Comparison of ENCODE assay signal across 1 cellular context in genomic region chr1:35808376-35809155, GRCh38.
A peak's percentile ranks its signal among the peaks of the same experiment; 100 is the strongest.
TF ChIP-seq lines count a peak whose summit lies in the region.

No MANE protein-coding gene starts in this region.

TF ChIP-seq in HepG2, 621 proteins besides CTCF, POLR2A, EP300 and RAD21 (continued from another document and continues in another):
- TF ChIP-seq ZNF687 (CRISPR knock-in tag; IDR thresholded peaks at IDR 0.05) (peak; percentile 51), ATF6 (CRISPR knock-in tag; conservative IDR thresholded peaks at IDR 0.05) (no peak), PPARG (CRISPR knock-in tag; conservative IDR thresholded peaks at IDR 0.05) (no peak), ZNF496 (CRISPR knock-in tag; IDR thresholded peaks at IDR 0.05; ENCODE audit: insufficient replicate concordance) (no peak), ZNF101 (CRISPR knock-in tag; IDR thresholded peaks at IDR 0.05; ENCODE audit: borderline replicate concordance, low read depth) (no peak), AKAP8 (CRISPR knock-in tag; IDR thresholded peaks at IDR 0.05) (no peak), ZNF17 (CRISPR knock-in tag; IDR thresholded peaks at IDR 0.05) (no peak), ZNF224 (CRISPR knock-in tag; IDR thresholded peaks at IDR 0.05) (no peak), ZNF747 (CRISPR knock-in tag; IDR thresholded peaks at IDR 0.05; ENCODE audit: borderline replicate concordance) (no peak), ZNF333 (CRISPR knock-in tag; IDR thresholded peaks at IDR 0.05; ENCODE audit: borderline replicate concordance) (no peak), ZNF770 (CRISPR knock-in tag; IDR thresholded peaks at IDR 0.05) (peak; percentile 24; the same call in 1 of the 2 replicates), ZEB1 (IDR thresholded peaks at IDR 0.05; ENCODE audit: insufficient replicate concordance, low read depth) (no peak), NCOA5 (CRISPR knock-in tag; IDR thresholded peaks at IDR 0.05) (no peak), ZFY (CRISPR knock-in tag; IDR thresholded peaks at IDR 0.05) (peak; percentile 80), ZNF83 (CRISPR knock-in tag; IDR thresholded peaks at IDR 0.05; ENCODE audit: borderline replicate concordance) (no peak), HDAC2 (CRISPR knock-in tag; IDR thresholded peaks at IDR 0.05) (no peak), RCOR2 (CRISPR knock-in tag; IDR thresholded peaks at IDR 0.05) (no peak), ZBTB20 (CRISPR knock-in tag; IDR thresholded peaks at IDR 0.05; ENCODE audit: borderline replicate concordance, low read depth) (no peak), ZMYM4 (CRISPR knock-in tag; IDR thresholded peaks at IDR 0.05) (no peak), PATZ1 (CRISPR knock-in tag; IDR thresholded peaks at IDR 0.05) (peak; percentile 48; the same call in 1 of the 2 replicates), ZNF746 (CRISPR knock-in tag; IDR thresholded peaks at IDR 0.05) (no peak), SRSF1 (optimal IDR thresholded peaks at IDR 0.05; ENCODE audit: low read depth, low read length) (no peak), ZNF510 (CRISPR knock-in tag; IDR thresholded peaks at IDR 0.05; ENCODE audit: low read depth) (no peak), POGK (CRISPR knock-in tag; conservative IDR thresholded peaks at IDR 0.05) (no peak), UBTF (CRISPR knock-in tag; IDR thresholded peaks at IDR 0.05) (peak; percentile 67), MBD4 (IDR thresholded peaks at IDR 0.05; ENCODE audit: borderline replicate concordance, low read length) (no peak), RNF219 (CRISPR knock-in tag; IDR thresholded peaks at IDR 0.05) (no peak), NFE2L1 (CRISPR knock-in tag; IDR thresholded peaks at IDR 0.05; ENCODE audit: borderline replicate concordance) (no peak), NONO (IDR thresholded peaks at IDR 0.05) (no peak), NONO (CRISPR knock-in tag; conservative IDR thresholded peaks at IDR 0.05) (no peak), ZNF800 (CRISPR knock-in tag; IDR thresholded peaks at IDR 0.05) (no peak), ZNF260 (CRISPR knock-in tag; IDR thresholded peaks at IDR 0.05; ENCODE audit: borderline replicate concordance, low read depth) (no peak), PHF21A (CRISPR knock-in tag; IDR thresholded peaks at IDR 0.05) (no peak), SNRNP70 (IDR thresholded peaks at IDR 0.05; ENCODE audit: low read depth, low read length) (no peak), ZNF558 (CRISPR knock-in tag; IDR thresholded peaks at IDR 0.05; ENCODE audit: borderline replicate concordance) (no peak), ZNF331 (CRISPR knock-in tag; IDR thresholded peaks at IDR 0.05) (no peak), NKX3-1 (CRISPR knock-in tag; IDR thresholded peaks at IDR 0.05) (no peak), POLR2G (IDR thresholded peaks at IDR 0.05; ENCODE audit: low read depth, low read length) (no peak), ZSCAN9 (CRISPR knock-in tag; IDR thresholded peaks at IDR 0.05; ENCODE audit: borderline replicate concordance) (no peak), MAFF (IDR thresholded peaks at IDR 0.05; ENCODE audit: low read depth, low read length) (no peak), MTA3 (CRISPR knock-in tag; IDR thresholded peaks at IDR 0.05) (no peak), PHF5A (CRISPR knock-in tag; IDR thresholded peaks at IDR 0.05; ENCODE audit: low read depth, unreplicated experiment) (no peak), ZNF205 (CRISPR knock-in tag; IDR thresholded peaks at IDR 0.05) (no peak), TEF (CRISPR knock-in tag; IDR thresholded peaks at IDR 0.05) (no peak), SMAD1 (CRISPR knock-in tag; IDR thresholded peaks at IDR 0.05; ENCODE audit: borderline replicate concordance, low read depth) (no peak), CREBL2 (CRISPR knock-in tag; IDR thresholded peaks at IDR 0.05; ENCODE audit: borderline replicate concordance) (no peak)
